ENCODE assay signal across 13 cellular contexts in genomic region chr6:128438311-128438916, GRCh38.
A peak's percentile ranks its signal among the peaks of the same experiment; 100 is the strongest.
DNase-seq lines count a peak whose midpoint lies in the region; ATAC-seq and TF ChIP-seq lines count a peak whose summit lies in the region.
"Had no signal": no experiment of that assay in that cellular context is flagged by ENCODE, and none has a peak within 500 bp of the region (broad histone marks: within the 10 kb centered on the region; RNA-seq: fewer than 3 reads in every experiment).

No MANE protein-coding gene starts in this region.

- peaks cover 4% of the 10 kb centered on the region for H3K9me3 Mint-ChIP-seq in activated CD8-positive, alpha-beta memory T cell treated with anti-CD3 and anti-CD28 coated beads, Interleukin-2, amount 10 ng/mL, durations not matched to agents 7 days and 5 days (ENCODE audit: low read depth)

- H3K27ac Mint-ChIP-seq in activated CD8-positive, alpha-beta memory T cell treated with anti-CD3 and anti-CD28 coated beads, Interleukin-2, amount 10 ng/mL, durations not matched to agents 7 days and 5 days, result no peak overlapping the region
- H3K27ac Mint-ChIP-seq: CD4-positive, alpha-beta T cell; T-cell had no signal

- no peak overlapping the region for H3K4me3 ChIP-seq in retinal pigment epithelial cell (ENCODE audit: low read length)
- H3K4me3 ChIP-seq: smooth muscle cell, suprapubic skin had no signal

- no peak overlapping the region for H3K4me3 Mint-ChIP-seq in activated CD8-positive, alpha-beta memory T cell treated with anti-CD3 and anti-CD28 coated beads, Interleukin-2, amount 10 ng/mL, durations not matched to agents 7 days and 5 days
- H3K4me3 Mint-ChIP-seq: CD4-positive, alpha-beta T cell; neural crest cell; T-cell had no signal

- no peaks in the 10 kb centered on the region for H3K36me3 Mint-ChIP-seq in activated CD8-positive, alpha-beta memory T cell treated with anti-CD3 and anti-CD28 coated beads, Interleukin-2, amount 10 ng/mL, durations not matched to agents 7 days and 5 days
- H3K36me3 Mint-ChIP-seq: T-cell had no signal

- ATAC-seq in activated CD8-positive, alpha-beta memory T cell treated with anti-CD3 and anti-CD28 coated beads, Interleukin-2, amount 10 ng/mL, durations not matched to agents 7 days and 5 days, result no peak
- ATAC-seq: T-cell had no signal

- H3K4me1 Mint-ChIP-seq in activated CD8-positive, alpha-beta memory T cell treated with anti-CD3 and anti-CD28 coated beads, Interleukin-2, amount 10 ng/mL, durations not matched to agents 7 days and 5 days, result no peaks in the 10 kb centered on the region

- peaks cover 4% of the 10 kb centered on the region for H3K27me3 Mint-ChIP-seq in activated CD8-positive, alpha-beta memory T cell treated with anti-CD3 and anti-CD28 coated beads, Interleukin-2, amount 10 ng/mL, durations not matched to agents 7 days and 5 days
- H3K27me3 Mint-ChIP-seq: CD4-positive, alpha-beta T cell had no signal

- DNase-seq in Kasumi-1 (lab: John Stamatoyannopoulos, UW) (peak; percentile 1 to 13), NCI-H524 treated with DMSO at 0.1 percent for 48 hours (lab: John Stamatoyannopoulos, UW) (peak; percentile 67), fibroblast of gingiva (ENCODE audit: low read depth) (peak; percentile 19), retinal pigment epithelial cell (ENCODE audit: low read depth) (peak; percentile 24), occipital lobe (lab: John Stamatoyannopoulos, UW) (no peak), HK-2 (ENCODE audit: unreplicated experiment) (no peak)
- DNase-seq in activated CD8-positive, alpha-beta memory T cell treated with anti-CD3 and anti-CD28 coated beads, Interleukin-2, amount 10 ng/mL, durations not matched to agents 7 days and 5 days, result no peak
- DNase-seq: activated effector memory CD4-positive, alpha-beta T cell treated with Interleukin-2 at 50 U/mL for 16 hours; CD4-positive, alpha-beta T cell; T-cell had no signal

- CTCF ChIA-PET in activated CD8-positive, alpha-beta memory T cell treated with anti-CD3 and anti-CD28 coated beads, Interleukin-2, amount 10 ng/mL, durations not matched to agents 7 days and 5 days (lab: Charles Lee), result no interaction called here

- TF ChIP-seq CTCF in retinal pigment epithelial cell (conservative IDR thresholded peaks at IDR 0.05; ENCODE audit: low read depth, low read length), result no peak

Comparison
In these comparisons a context has a peak if more than half of its experiments do, and no peak if none do; other contexts are left out.
1. DNase-seq: peak in Kasumi-1 (2 of 2), NCI-H524 treated with DMSO at 0.1 percent for 48 hours (single experiment), fibroblast of gingiva (single experiment) and retinal pigment epithelial cell (single experiment); none in activated CD8-positive, alpha-beta memory T cell treated with anti-CD3 and anti-CD28 coated beads, Interleukin-2, amount 10 ng/mL, durations not matched to agents 7 days and 5 days (single experiment), occipital lobe (single experiment) and HK-2 (single experiment).